In genomic region chr12:116246490-116247179, GRCh38 we compare ENCODE assay signal across 1 cellular context.
TF ChIP-seq lines count a peak whose summit lies in the region.

No MANE protein-coding gene starts in this region.

TF ChIP-seq in K562, 482 proteins besides CTCF, POLR2A, EP300 and RAD21:
- TF ChIP-seq ZBTB7A (IDR thresholded peaks at IDR 0.05; ENCODE audit: borderline replicate concordance, control insufficient read depth, low read depth, low read length): no peak
- no peak for TF ChIP-seq NFRKB (IDR thresholded peaks at IDR 0.05; ENCODE audit: low read depth)
- TF ChIP-seq TFE3 (CRISPR knock-in tag; IDR thresholded peaks at IDR 0.05): no peak
- TF ChIP-seq ZNF609 (CRISPR knock-in tag; IDR thresholded peaks at IDR 0.05; ENCODE audit: borderline replicate concordance): no peak
- no peak for TF ChIP-seq BMI1 (IDR thresholded peaks at IDR 0.05; ENCODE audit: low read length)
- TF ChIP-seq ZNF121 (CRISPR knock-in tag; conservative IDR thresholded peaks at IDR 0.05): peak; percentile 39; the same call in 1 of the 2 replicates
- no peak for TF ChIP-seq TFAM (CRISPR knock-in tag; conservative IDR thresholded peaks at IDR 0.05)
- TF ChIP-seq ZNF280B (CRISPR knock-in tag; IDR thresholded peaks at IDR 0.05): no peak
